21 cellular contexts compared by ENCODE assay signal in genomic region chr3:180910823-180911222, GRCh38. TPM values are rescaled to one million over a fixed set of nuclear protein-coding genes. Genes with fewer than 3 reads are reported as not detected.
DNase-seq lines count a peak whose midpoint lies in the region; ATAC-seq lines count a peak whose summit lies in the region.
"Had no signal": no experiment of that assay in that cellular context is flagged by ENCODE, and none has a peak within 500 bp of the region (broad histone marks: within the 10 kb centered on the region; RNA-seq: fewer than 3 reads in every experiment).

No MANE protein-coding gene starts in this region.

- no peak for ATAC-seq in activated T-helper 17 cell treated with anti-CD3 and anti-CD28 coated beads, Interleukin-2, amount 50 U/mL, for 72 hours (replicated peaks)
- no peak for ATAC-seq in naive thymus-derived CD8-positive, alpha-beta T cell
- no peak for ATAC-seq in sciatic nerve
- ATAC-seq: activated CD4-positive, CD25-positive, alpha-beta regulatory T cell treated with anti-CD3 and anti-CD28 coated beads, Interleukin-2, amount 50 U/mL, for 24 hours had no signal

- intact Hi-C loops in sciatic nerve (cut with DNase I), result no loop called here
- intact Hi-C loops in cardiac septum (cut with DNase I), result loop anchor here (10.0 kb wide), 1 partner anchor 306 kb away; the partner anchor contains the start of gene TTC14

- H4K20me1 ChIP-seq in BLaER1 treated with 17β-estradiol and CSF1 and Interleukin-3, amounts not matched to agents 10 nM and 100 nM, result peaks cover 24 to 33% (median 31%) of the 10 kb centered on the region in 11 experiments

- H3K4me3 Mint-ChIP-seq in T-helper 1 cell treated with Interleukin-12 subunit alpha and Interleukin-12 subunit beta and Interleukin-4 antibody, amounts not matched to agents 30 μg/mL and 1 μg/mL, for 36 hours, result peak overlapping the region; percentile 25
- peak overlapping the region; percentile 88 for H3K4me3 Mint-ChIP-seq in activated T-helper 17 cell treated with anti-CD3 and anti-CD28 coated beads, Interleukin-2, amount 50 U/mL, for 72 hours
- H3K4me3 Mint-ChIP-seq in naive thymus-derived CD8-positive, alpha-beta T cell, result peak overlapping the region; percentile 46 to 97 (median 92)

- H3K4me1 ChIP-seq in BLaER1 treated with 17β-estradiol and CSF1 and Interleukin-3, amounts not matched to agents 10 nM and 100 nM, result peaks cover 25 to 35% (median 33%) of the 10 kb centered on the region in 10 experiments

- H3K27ac Mint-ChIP-seq in T-helper 1 cell treated with Interleukin-12 subunit alpha and Interleukin-12 subunit beta and Interleukin-4 antibody, amounts not matched to agents 30 μg/mL and 1 μg/mL, for 36 hours, result no peak overlapping the region
- no peak overlapping the region for H3K27ac Mint-ChIP-seq in activated T-helper 17 cell treated with anti-CD3 and anti-CD28 coated beads, Interleukin-2, amount 50 U/mL, for 72 hours
- peak overlapping the region; percentile 83 to 99 (median 96) for H3K27ac Mint-ChIP-seq in naive thymus-derived CD8-positive, alpha-beta T cell

- peaks cover 3 to 10% (median 8%) of the 10 kb centered on the region in 11 experiments for H3K9me3 ChIP-seq in BLaER1 treated with 17β-estradiol and CSF1 and Interleukin-3, amounts not matched to agents 10 nM and 100 nM (replicated peaks in 1 of 11)
- H3K9me3 ChIP-seq: transverse colon had no signal

- no peak overlapping the region for H3K9ac ChIP-seq in BLaER1 treated with 17β-estradiol and CSF1 and Interleukin-3, amounts not matched to agents 10 nM and 100 nM
- H3K9ac ChIP-seq: KMS-11 had no signal

- H3K27me3 ChIP-seq in BLaER1 treated with 17β-estradiol and CSF1 and Interleukin-3, amounts not matched to agents 10 nM and 100 nM, result no peaks in the 10 kb centered on the region
- H3K27me3 ChIP-seq: hepatocyte, transverse colon had no signal

- no peak overlapping the region for H3K4me3 ChIP-seq in BLaER1 treated with 17β-estradiol and CSF1 and Interleukin-3, amounts not matched to agents 10 nM and 100 nM
- H3K4me3 ChIP-seq: hepatocyte, SK-N-MC, transverse colon had no signal

- H3K4me2 ChIP-seq in BLaER1 treated with 17β-estradiol and CSF1 and Interleukin-3, amounts not matched to agents 10 nM and 100 nM, result peak overlapping the region in 9 of 11 experiments; percentile 74 to 88 (median 81); a peak in 11 of 22 replicates

- peak overlapping the region in 3 of 11 experiments; percentile 97 to 99 (median 98); a peak in 4 of 22 replicates for H3K27ac ChIP-seq in BLaER1 treated with 17β-estradiol and CSF1 and Interleukin-3, amounts not matched to agents 10 nM and 100 nM
- H3K27ac ChIP-seq: RWPE1 had no signal

- DNase-seq in T-helper 1 cell (no peak), NCI-H510A (lab: John Stamatoyannopoulos, UW) (no peak), sciatic nerve (ENCODE audit: low spot score) (no peak), cardiac septum (ENCODE audit: low spot score) (no peak)
- no peak for DNase-seq in naive thymus-derived CD8-positive, alpha-beta T cell
- DNase-seq: activated naive CD4-positive, alpha-beta T cell treated with Interleukin-2 at 50 U/mL for 16 hours; Calu3; effector CD8-positive, alpha-beta T cell; foreskin melanocyte; NCI-H2171; NCI-H526 treated with DMSO at 0.1 percent for 48 hours; stimulated activated CD4-positive, alpha-beta T cell treated with anti-CD3 and anti-CD28 coated beads, Interleukin-2, amount 100 ng/mL, for 48 hours; transverse colon had no signal

- POLR2A ChIA-PET in naive thymus-derived CD8-positive, alpha-beta T cell (lab: Charles Lee), result interaction anchor here (0.6 to 4.0 kb wide), 3 partner anchors 66 to 1840 kb away, joined by 3 to 19 read pairs (median 5); partner anchors contain the start of gene TTC14

- H3K9me3 Mint-ChIP-seq in T-helper 1 cell treated with Interleukin-12 subunit alpha and Interleukin-12 subunit beta and Interleukin-4 antibody, amounts not matched to agents 30 μg/mL and 1 μg/mL, for 36 hours, result peaks cover 3% of the 10 kb centered on the region
- no peaks in the 10 kb centered on the region for H3K9me3 Mint-ChIP-seq in activated T-helper 17 cell treated with anti-CD3 and anti-CD28 coated beads, Interleukin-2, amount 50 U/mL, for 72 hours
- H3K9me3 Mint-ChIP-seq in naive thymus-derived CD8-positive, alpha-beta T cell, result peaks cover 0 to 5% (median 0%) of the 10 kb centered on the region in 9 donors

- H3K27me3 Mint-ChIP-seq in T-helper 1 cell treated with Interleukin-12 subunit alpha and Interleukin-12 subunit beta and Interleukin-4 antibody, amounts not matched to agents 30 μg/mL and 1 μg/mL, for 36 hours (ENCODE audit: low read depth), result no peaks in the 10 kb centered on the region
- no peaks in the 10 kb centered on the region for H3K27me3 Mint-ChIP-seq in activated T-helper 17 cell treated with anti-CD3 and anti-CD28 coated beads, Interleukin-2, amount 50 U/mL, for 72 hours
- peaks cover 0 to 3% (median 1%) of the 10 kb centered on the region in 5 donors for H3K27me3 Mint-ChIP-seq in naive thymus-derived CD8-positive, alpha-beta T cell

- peaks cover 13 to 18% (median 14%) of the 10 kb centered on the region in 11 experiments; a peak in 20 of 22 replicates for H3K36me3 ChIP-seq in BLaER1 treated with 17β-estradiol and CSF1 and Interleukin-3, amounts not matched to agents 10 nM and 100 nM
- H3K36me3 ChIP-seq: transverse colon had no signal

- H3K4me1 Mint-ChIP-seq in T-helper 1 cell treated with Interleukin-12 subunit alpha and Interleukin-12 subunit beta and Interleukin-4 antibody, amounts not matched to agents 30 μg/mL and 1 μg/mL, for 36 hours (ENCODE audit: low read depth), result peaks cover 27% of the 10 kb centered on the region
- peaks cover 15% of the 10 kb centered on the region for H3K4me1 Mint-ChIP-seq in activated T-helper 17 cell treated with anti-CD3 and anti-CD28 coated beads, Interleukin-2, amount 50 U/mL, for 72 hours
- H3K4me1 Mint-ChIP-seq in naive thymus-derived CD8-positive, alpha-beta T cell, result peaks cover 25 to 59% (median 52%) of the 10 kb centered on the region in 4 donors

- peaks cover 10% of the 10 kb centered on the region for H3K36me3 Mint-ChIP-seq in T-helper 1 cell treated with Interleukin-12 subunit alpha and Interleukin-12 subunit beta and Interleukin-4 antibody, amounts not matched to agents 30 μg/mL and 1 μg/mL, for 36 hours (ENCODE audit: low read depth)
- peaks cover 34% of the 10 kb centered on the region for H3K36me3 Mint-ChIP-seq in activated T-helper 17 cell treated with anti-CD3 and anti-CD28 coated beads, Interleukin-2, amount 50 U/mL, for 72 hours (ENCODE audit: low read depth)
- peaks cover 0 to 11% (median 7%) of the 10 kb centered on the region in 3 donors for H3K36me3 Mint-ChIP-seq in naive thymus-derived CD8-positive, alpha-beta T cell

RNA-seq across cellular contexts. Expression of gene FXR1, which starts 1.6 kb away (rescaled TPM):
- total RNA-seq in activated T-helper 17 cell treated with anti-CD3 and anti-CD28 coated beads, Interleukin-2, amount 50 U/mL, for 72 hours, result 100 to 1,000 TPM; 130 to 205 TPM
- total RNA-seq in naive thymus-derived CD8-positive, alpha-beta T cell, result 100 to 1,000 TPM; 149 to 153 TPM
- 10 to 100 TPM; 53.1 to 62.5 (median 58.8) TPM for polyA plus RNA-seq in naive thymus-derived CD8-positive, alpha-beta T cell
- total RNA-seq in sciatic nerve (157 TPM), cardiac septum (205 TPM)

Comparison
In these comparisons a context has a peak if more than half of its experiments do, and no peak if none do; other contexts are left out.
1. H3K27ac Mint-ChIP-seq: peak in naive thymus-derived CD8-positive, alpha-beta T cell (10 of 10); none in T-helper 1 cell treated with Interleukin-12 subunit alpha and Interleukin-12 subunit beta and Interleukin-4 antibody, amounts not matched to agents 30 μg/mL and 1 μg/mL, for 36 hours (single experiment) and activated T-helper 17 cell treated with anti-CD3 and anti-CD28 coated beads, Interleukin-2, amount 50 U/mL, for 72 hours (single experiment).
2. H3K4me3 Mint-ChIP-seq: peak in every context shown above with its lines; median percentile 92 in naive thymus-derived CD8-positive, alpha-beta T cell; 88 in activated T-helper 17 cell treated with anti-CD3 and anti-CD28 coated beads, Interleukin-2, amount 50 U/mL, for 72 hours; 25 in T-helper 1 cell treated with Interleukin-12 subunit alpha and Interleukin-12 subunit beta and Interleukin-4 antibody, amounts not matched to agents 30 μg/mL and 1 μg/mL, for 36 hours.